In the genomic region with DNA sequence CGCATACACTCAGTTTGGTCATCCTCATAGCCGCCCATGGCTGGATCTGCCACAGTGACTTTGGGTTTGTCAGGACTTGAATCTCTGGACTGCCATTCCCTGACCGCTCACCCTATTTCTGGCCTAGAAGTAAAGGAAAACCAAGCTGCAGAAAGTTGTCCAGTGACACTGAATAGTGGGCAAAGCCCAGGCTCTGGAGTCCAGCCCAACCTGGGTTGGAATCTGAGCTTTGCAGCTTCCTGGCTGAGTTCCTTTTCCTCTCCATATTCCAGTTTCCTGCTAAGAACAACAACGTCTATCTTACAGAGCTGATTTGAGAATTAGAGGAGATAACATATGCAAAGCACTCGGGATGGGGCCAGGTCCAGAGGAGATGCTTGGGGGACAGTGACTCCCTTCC, we compare ENCODE assay signal across 1 cellular context.
TF ChIP-seq lines count a peak whose summit lies in the region.

No MANE protein-coding gene starts in this region.

TF ChIP-seq in SK-N-SH treated with all-trans-retinoic acid at 6 μM for 48 hours, 23 proteins besides CTCF, POLR2A, EP300 and RAD21 (continued from another document):
- TF ChIP-seq, protein P1, sequence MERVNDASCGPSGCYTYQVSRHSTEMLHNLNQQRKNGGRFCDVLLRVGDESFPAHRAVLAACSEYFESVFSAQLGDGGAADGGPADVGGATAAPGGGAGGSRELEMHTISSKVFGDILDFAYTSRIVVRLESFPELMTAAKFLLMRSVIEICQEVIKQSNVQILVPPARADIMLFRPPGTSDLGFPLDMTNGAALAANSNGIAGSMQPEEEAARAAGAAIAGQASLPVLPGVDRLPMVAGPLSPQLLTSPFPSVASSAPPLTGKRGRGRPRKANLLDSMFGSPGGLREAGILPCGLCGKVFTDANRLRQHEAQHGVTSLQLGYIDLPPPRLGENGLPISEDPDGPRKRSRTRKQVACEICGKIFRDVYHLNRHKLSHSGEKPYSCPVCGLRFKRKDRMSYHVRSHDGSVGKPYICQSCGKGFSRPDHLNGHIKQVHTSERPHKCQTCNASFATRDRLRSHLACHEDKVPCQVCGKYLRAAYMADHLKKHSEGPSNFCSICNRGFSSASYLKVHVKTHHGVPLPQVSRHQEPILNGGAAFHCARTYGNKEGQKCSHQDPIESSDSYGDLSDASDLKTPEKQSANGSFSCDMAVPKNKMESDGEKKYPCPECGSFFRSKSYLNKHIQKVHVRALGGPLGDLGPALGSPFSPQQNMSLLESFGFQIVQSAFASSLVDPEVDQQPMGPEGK (CRISPR knock-in tag; IDR thresholded peaks at IDR 0.05; ENCODE audit: borderline replicate concordance) = no peak
- TF ChIP-seq SNAI2 (CRISPR knock-in tag; IDR thresholded peaks at IDR 0.05) (no peak), BACH2 (CRISPR knock-in tag; IDR thresholded peaks at IDR 0.05; ENCODE audit: borderline replicate concordance) (no peak), ZFP30 (CRISPR knock-in tag; IDR thresholded peaks at IDR 0.05) (no peak), ARNTL (CRISPR knock-in tag; IDR thresholded peaks at IDR 0.05; ENCODE audit: borderline replicate concordance, low read depth) (no peak), CSDC2 (CRISPR knock-in tag; IDR thresholded peaks at IDR 0.05) (no peak), ZNF8 (CRISPR knock-in tag; IDR thresholded peaks at IDR 0.05) (no peak), ZFP3 (CRISPR knock-in tag; IDR thresholded peaks at IDR 0.05) (no peak)
- TF ChIP-seq, protein P2, sequence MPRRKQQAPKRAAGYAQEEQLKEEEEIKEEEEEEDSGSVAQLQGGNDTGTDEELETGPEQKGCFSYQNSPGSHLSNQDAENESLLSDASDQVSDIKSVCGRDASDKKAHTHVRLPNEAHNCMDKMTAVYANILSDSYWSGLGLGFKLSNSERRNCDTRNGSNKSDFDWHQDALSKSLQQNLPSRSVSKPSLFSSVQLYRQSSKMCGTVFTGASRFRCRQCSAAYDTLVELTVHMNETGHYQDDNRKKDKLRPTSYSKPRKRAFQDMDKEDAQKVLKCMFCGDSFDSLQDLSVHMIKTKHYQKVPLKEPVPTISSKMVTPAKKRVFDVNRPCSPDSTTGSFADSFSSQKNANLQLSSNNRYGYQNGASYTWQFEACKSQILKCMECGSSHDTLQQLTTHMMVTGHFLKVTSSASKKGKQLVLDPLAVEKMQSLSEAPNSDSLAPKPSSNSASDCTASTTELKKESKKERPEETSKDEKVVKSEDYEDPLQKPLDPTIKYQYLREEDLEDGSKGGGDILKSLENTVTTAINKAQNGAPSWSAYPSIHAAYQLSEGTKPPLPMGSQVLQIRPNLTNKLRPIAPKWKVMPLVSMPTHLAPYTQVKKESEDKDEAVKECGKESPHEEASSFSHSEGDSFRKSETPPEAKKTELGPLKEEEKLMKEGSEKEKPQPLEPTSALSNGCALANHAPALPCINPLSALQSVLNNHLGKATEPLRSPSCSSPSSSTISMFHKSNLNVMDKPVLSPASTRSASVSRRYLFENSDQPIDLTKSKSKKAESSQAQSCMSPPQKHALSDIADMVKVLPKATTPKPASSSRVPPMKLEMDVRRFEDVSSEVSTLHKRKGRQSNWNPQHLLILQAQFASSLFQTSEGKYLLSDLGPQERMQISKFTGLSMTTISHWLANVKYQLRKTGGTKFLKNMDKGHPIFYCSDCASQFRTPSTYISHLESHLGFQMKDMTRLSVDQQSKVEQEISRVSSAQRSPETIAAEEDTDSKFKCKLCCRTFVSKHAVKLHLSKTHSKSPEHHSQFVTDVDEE (CRISPR knock-in tag; IDR thresholded peaks at IDR 0.05) = no peak
